Comparison of ENCODE assay signal across 1 cellular context in genomic region chr7:110382736-110383135, GRCh38.
TF ChIP-seq lines count a peak whose summit lies in the region.

No MANE protein-coding gene starts in this region.

TF ChIP-seq in WTC11, 78 proteins besides CTCF, POLR2A, EP300 and RAD21 (continued from another document):
- TF ChIP-seq ZNF416 (CRISPR knock-in tag; IDR thresholded peaks at IDR 0.05): no peak
- no peak for TF ChIP-seq TEAD1 (CRISPR knock-in tag; IDR thresholded peaks at IDR 0.05)
